Comparison of ENCODE assay signal across 15 cellular contexts in genomic region chr1:59520759-59521442, GRCh38.
DNase-seq lines count a peak whose midpoint lies in the region; ATAC-seq, FAIRE-seq and TF ChIP-seq lines count a peak whose summit lies in the region.
"Had no signal": no experiment of that assay in that cellular context is flagged by ENCODE, and none has a peak within 500 bp of the region (broad histone marks: within the 10 kb centered on the region; RNA-seq: fewer than 3 reads in every experiment).

No MANE protein-coding gene starts in this region.

- no peaks in the 10 kb centered on the region for H3K36me3 ChIP-seq in astrocyte (ENCODE audit: insufficient read depth, low read length)

- no peaks in the 10 kb centered on the region for H3K79me2 ChIP-seq in astrocyte (ENCODE audit: insufficient read depth, low read length)

- TF ChIP-seq CTCF in AG10803 (conservative IDR thresholded peaks at IDR 0.05; ENCODE audit: low read length) (no peak), astrocyte (IDR thresholded peaks at IDR 0.05; ENCODE audit: insufficient read depth, low read depth, low read length) (no peak), retinal pigment epithelial cell (conservative IDR thresholded peaks at IDR 0.05; ENCODE audit: low read depth, low read length) (no peak)

- peak overlapping the region; percentile 53 for H3K9ac ChIP-seq in astrocyte (ENCODE audit: low read length)

- H2AFZ ChIP-seq in astrocyte (ENCODE audit: low read depth, low read length), result peak overlapping the region; percentile 48

- H3K27me3 ChIP-seq in astrocyte (ENCODE audit: insufficient read depth, low read length), result no peaks in the 10 kb centered on the region

- H3K27ac Mint-ChIP-seq in astrocyte (ENCODE audit: unreplicated experiment), result no peak overlapping the region
- H3K27ac Mint-ChIP-seq: activated naive CD4-positive, alpha-beta T cell treated with anti-CD3 and anti-CD28 coated beads, Interleukin-2, amount 10 ng/mL, durations not matched to agents 7 days and 5 days; effector memory CD8-positive, alpha-beta T cell; IgD-negative memory B cell had no signal

- H3K9me3 Mint-ChIP-seq in astrocyte (ENCODE audit: unreplicated experiment), result no peaks in the 10 kb centered on the region
- H3K9me3 Mint-ChIP-seq: activated naive CD4-positive, alpha-beta T cell treated with anti-CD3 and anti-CD28 coated beads, Interleukin-2, amount 10 ng/mL, durations not matched to agents 7 days and 5 days; effector memory CD8-positive, alpha-beta T cell; IgD-negative memory B cell had no signal

- ATAC-seq in left cardiac atrium, result peak; percentile 69 to 76
- ATAC-seq: effector memory CD8-positive, alpha-beta T cell had no signal

- FAIRE-seq in astrocyte (lab: Jason Lieb, UNC), result peak; percentile 34

- no peaks in the 10 kb centered on the region for H4K20me1 ChIP-seq in astrocyte (ENCODE audit: insufficient read depth, low read length)

- H3K4me3 ChIP-seq in AG10803 (ENCODE audit: low read length) (no peak overlapping the region), astrocyte (ENCODE audit: insufficient read depth, low read depth, low read length) (no peak overlapping the region), retinal pigment epithelial cell (ENCODE audit: low read length) (no peak overlapping the region)

- no peaks in the 10 kb centered on the region for H3K27me3 Mint-ChIP-seq in astrocyte (ENCODE audit: low read depth, unreplicated experiment)
- H3K27me3 Mint-ChIP-seq: activated naive CD4-positive, alpha-beta T cell treated with anti-CD3 and anti-CD28 coated beads, Interleukin-2, amount 10 ng/mL, durations not matched to agents 7 days and 5 days; effector memory CD8-positive, alpha-beta T cell; IgD-negative memory B cell had no signal

- H3K4me2 ChIP-seq in astrocyte (ENCODE audit: low read length), result peak overlapping the region; percentile 63

- intact Hi-C loops in left cardiac atrium (cut with DNase I), result no loop called here

- H3K4me3 Mint-ChIP-seq in astrocyte (ENCODE audit: unreplicated experiment), result no peak overlapping the region
- H3K4me3 Mint-ChIP-seq: activated naive CD4-positive, alpha-beta T cell treated with anti-CD3 and anti-CD28 coated beads, Interleukin-2, amount 10 ng/mL, durations not matched to agents 7 days and 5 days; effector memory CD8-positive, alpha-beta T cell; IgD-negative memory B cell had no signal

- H3K27ac ChIP-seq in astrocyte (ENCODE audit: low read depth, low read length), result peak overlapping the region; percentile 69

- no peaks in the 10 kb centered on the region for H3K9me3 ChIP-seq in astrocyte (ENCODE audit: insufficient read depth, low read depth, low read length)

- peak; percentile 25 for DNase-seq in AG10803 (ENCODE audit: low read depth)
- peak; percentile 91 for DNase-seq in astrocyte (ENCODE audit: low read depth)
- peak; percentile 44 for DNase-seq in left cardiac atrium
- peak; percentile 51 for DNase-seq in retinal pigment epithelial cell (ENCODE audit: low read depth)
- DNase-seq in activated CD4-positive, alpha-beta T cell treated with anti-CD3 and anti-CD28 coated beads for 48 hours, result no peak
- DNase-seq in NCI-H1694 (lab: John Stamatoyannopoulos, UW), result no peak
- no peak for DNase-seq in NOMO-1 treated with DMSO at 0.1 percent for 48 hours (lab: John Stamatoyannopoulos, UW; ENCODE audit: unreplicated experiment)
- DNase-seq in pons (ENCODE audit: low spot score), result no peak
- DNase-seq: activated CD4-positive, alpha-beta T cell treated with anti-CD3 and anti-CD28 coated beads, Interleukin-2, amount 50 U/mL, for 1 hour; activated naive CD4-positive, alpha-beta T cell treated with anti-CD3 and anti-CD28 coated beads, Interleukin-2, amount 10 ng/mL, durations not matched to agents 7 days and 5 days; effector memory CD8-positive, alpha-beta T cell; NCI-H2171 treated with DMSO at 0.1 percent for 48 hours; SHP77; stimulated activated CD4-positive, alpha-beta T cell treated with anti-CD3 and anti-CD28 coated beads, Interleukin-12 subunit alpha, Interleukin-12 subunit beta, amount 100 ng/mL, for 4 hours had no signal

- H3K4me1 ChIP-seq in astrocyte (ENCODE audit: insufficient read depth, low read length), result peaks cover 12% of the 10 kb centered on the region

- H3K4me1 Mint-ChIP-seq in astrocyte (ENCODE audit: low read depth, unreplicated experiment), result peaks cover 12% of the 10 kb centered on the region
- H3K4me1 Mint-ChIP-seq: activated naive CD4-positive, alpha-beta T cell treated with anti-CD3 and anti-CD28 coated beads, Interleukin-2, amount 10 ng/mL, durations not matched to agents 7 days and 5 days; IgD-negative memory B cell had no signal

- no peaks in the 10 kb centered on the region for H3K36me3 Mint-ChIP-seq in astrocyte (ENCODE audit: low read depth, unreplicated experiment)
- H3K36me3 Mint-ChIP-seq: activated naive CD4-positive, alpha-beta T cell treated with anti-CD3 and anti-CD28 coated beads, Interleukin-2, amount 10 ng/mL, durations not matched to agents 7 days and 5 days had no signal

Comparison
In these comparisons a context has a peak if more than half of its experiments do, and no peak if none do; other contexts are left out.
1. DNase-seq: peak in AG10803 (single experiment), astrocyte (single experiment), left cardiac atrium (single experiment) and retinal pigment epithelial cell (single experiment); none in activated CD4-positive, alpha-beta T cell treated with anti-CD3 and anti-CD28 coated beads for 48 hours (single experiment), NCI-H1694 (single experiment), NOMO-1 treated with DMSO at 0.1 percent for 48 hours (single experiment) and pons (single experiment).